22 cellular contexts compared by ENCODE assay signal in the genomic region with DNA sequence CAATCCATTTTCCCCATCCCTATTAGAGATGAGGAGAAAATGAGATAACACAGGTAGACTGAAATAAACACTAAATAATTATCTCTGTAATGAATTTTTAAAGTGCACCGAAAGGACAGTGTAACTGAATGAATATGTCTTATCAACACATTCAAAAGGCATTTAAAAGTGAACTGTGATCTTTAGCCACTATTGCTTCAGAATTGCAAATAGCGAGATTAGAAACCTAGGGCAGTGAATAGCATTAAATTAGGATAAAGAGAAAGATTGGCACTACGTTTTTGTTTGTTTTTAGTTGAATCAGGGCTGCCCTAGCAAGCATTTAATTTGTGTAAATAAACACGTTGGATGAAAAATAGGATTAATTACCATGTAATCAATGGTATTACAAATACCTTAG.
"Had no signal": no experiment of that assay in that cellular context is flagged by ENCODE, and none has a peak within 500 bp of the region (broad histone marks: within the 10 kb centered on the region; RNA-seq: fewer than 3 reads in every experiment).

No MANE protein-coding gene starts in this region.

- H3K4me1 ChIP-seq: esophagus muscularis mucosa, foreskin keratinocyte, gastroesophageal sphincter, heart left ventricle, left ventricle myocardium inferior, lower lobe of right lung had no signal

- H2AFZ ChIP-seq: hepatocyte had no signal

- H3K36me3 ChIP-seq: esophagus muscularis mucosa, gastroesophageal sphincter, heart left ventricle, left ventricle myocardium inferior, lower lobe of right lung had no signal

- H3K4me1 Mint-ChIP-seq: immature natural killer cell, mesothelial cell of epicardium had no signal

- DNase-seq: dermis blood vessel endothelial cell; dorsolateral prefrontal cortex; effector CD4-positive, alpha-beta T cell; effector memory CD4-positive, alpha-beta T cell; foreskin keratinocyte; heart left ventricle; hypothalamus; immature natural killer cell; left cardiac atrium; left ventricle myocardium inferior; lower lobe of right lung; mesenchymal stem cell; mucosa of descending colon had no signal

- H3K27ac Mint-ChIP-seq: immature natural killer cell, mesothelial cell of epicardium had no signal

- FAIRE-seq: colon, endothelial cell of umbilical vein, frontal cortex, keratinocyte had no signal

- H3K9me3 ChIP-seq: esophagus muscularis mucosa, gastroesophageal sphincter, left ventricle myocardium inferior, lower lobe of right lung, mucosa of descending colon had no signal

- H3K27ac ChIP-seq: coronary artery, dorsolateral prefrontal cortex, esophagus muscularis mucosa, foreskin keratinocyte, gastroesophageal sphincter, heart left ventricle, hepatocyte, left ventricle myocardium inferior, lower lobe of right lung had no signal

- H3K9me3 Mint-ChIP-seq: mesothelial cell of epicardium had no signal

- H3K79me2 ChIP-seq: hepatocyte had no signal

- H3K4me3 ChIP-seq: coronary artery, dorsolateral prefrontal cortex, esophagus muscularis mucosa, gastroesophageal sphincter, heart left ventricle, hepatocyte, left ventricle myocardium inferior, lower lobe of right lung, mucosa of descending colon had no signal

- ATAC-seq: foreskin keratinocyte, gastroesophageal sphincter, heart left ventricle, left cardiac atrium, lower lobe of right lung, mucosa of descending colon had no signal

- H3K4me2 ChIP-seq: hepatocyte had no signal

- H3K36me3 Mint-ChIP-seq: immature natural killer cell, mesothelial cell of epicardium had no signal

- H3K4me3 Mint-ChIP-seq: immature natural killer cell, mesothelial cell of epicardium had no signal

- H3K27me3 ChIP-seq: dorsolateral prefrontal cortex, esophagus muscularis mucosa, foreskin keratinocyte, gastroesophageal sphincter, heart left ventricle, hepatocyte had no signal
